In the genomic region with DNA sequence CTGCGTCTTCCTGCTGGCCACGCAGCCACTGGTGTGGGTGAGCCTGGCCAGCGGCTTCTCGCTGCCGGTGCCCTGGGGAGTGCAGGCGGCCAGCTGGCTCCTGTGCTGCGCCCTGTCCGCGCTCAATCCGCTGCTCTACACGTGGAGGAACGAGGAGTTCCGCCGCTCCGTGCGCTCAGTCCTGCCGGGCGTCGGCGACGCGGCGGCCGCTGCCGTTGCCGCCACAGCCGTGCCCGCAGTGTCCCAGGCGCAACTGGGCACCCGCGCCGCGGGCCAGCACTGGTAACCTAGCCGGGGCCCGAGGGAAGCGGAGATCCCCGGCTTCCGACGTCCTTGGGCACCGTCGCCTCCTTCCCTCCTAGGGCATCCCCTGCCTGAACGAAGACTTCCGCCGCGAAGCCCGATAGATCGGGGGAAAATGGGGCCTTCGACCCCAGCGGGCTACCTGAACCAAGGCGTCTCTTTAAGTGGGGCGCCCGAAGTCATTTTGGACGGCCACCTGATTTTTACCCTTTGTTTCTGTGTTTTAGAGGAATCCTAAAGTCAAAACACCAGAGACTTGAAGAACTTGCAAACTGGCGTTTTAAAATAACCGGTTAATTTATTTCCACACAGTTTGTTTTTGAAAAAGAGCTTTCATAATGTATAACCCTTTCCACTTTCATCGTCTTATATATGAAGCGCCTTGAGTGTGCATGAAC, we compare ENCODE assay signal across 8 cellular contexts. TPM values are rescaled to one million over a fixed set of nuclear protein-coding genes. Genes with fewer than 3 reads are reported as not detected.
DNase-seq lines count a peak whose midpoint lies in the region; ATAC-seq lines count a peak whose summit lies in the region.

No MANE protein-coding gene starts in this region.

- peak overlapping the region in 2 of 3 donors; percentile 18 to 33 for H3K9ac ChIP-seq in skeletal muscle tissue (ENCODE audit: low read depth in 1 of 3, low read length in 3 of 3)

- H3K27ac Mint-ChIP-seq in activated naive CD4-positive, alpha-beta T cell treated with anti-CD3 and anti-CD28 coated beads, Interleukin-2, amount 10 ng/mL, durations not matched to agents 7 days and 5 days, result no peak overlapping the region

- peaks cover 8% of the 10 kb centered on the region for H3K4me1 ChIP-seq in right cardiac atrium (ENCODE audit: control insufficient read depth, insufficient read depth, low read length)
- H3K4me1 ChIP-seq in skeletal muscle tissue (ENCODE audit: control insufficient read depth in 3 of 3, insufficient read depth in 3 of 3, low read length in 3 of 3), result peaks cover 13 to 18% (median 17%) of the 10 kb centered on the region in 3 donors

- peak overlapping the region; percentile 52 for H3K4me3 Mint-ChIP-seq in activated naive CD4-positive, alpha-beta T cell treated with anti-CD3 and anti-CD28 coated beads, Interleukin-2, amount 10 ng/mL, durations not matched to agents 7 days and 5 days

- ATAC-seq in right cardiac atrium (peak; percentile 69 to 75), GM21367 (IDR thresholded peaks at IDR 0.05; ENCODE audit: unreplicated experiment) (no peak), GM21717 (IDR thresholded peaks at IDR 0.05; ENCODE audit: unreplicated experiment) (no peak)

- no peaks in the 10 kb centered on the region for H3K9me3 ChIP-seq in right cardiac atrium (ENCODE audit: control insufficient read depth, low read length)
- H3K9me3 ChIP-seq in skeletal muscle tissue (ENCODE audit: control insufficient read depth in 3 of 3, low read length in 3 of 3), result no peaks in the 10 kb centered on the region

- H3K36me3 ChIP-seq in skeletal muscle tissue (ENCODE audit: control insufficient read depth in 3 of 3, insufficient read depth in 3 of 3, low read length in 3 of 3), result no peaks in the 10 kb centered on the region

- peaks cover 72% of the 10 kb centered on the region for H3K27me3 Mint-ChIP-seq in activated naive CD4-positive, alpha-beta T cell treated with anti-CD3 and anti-CD28 coated beads, Interleukin-2, amount 10 ng/mL, durations not matched to agents 7 days and 5 days

- CTCF ChIA-PET in activated naive CD4-positive, alpha-beta T cell treated with anti-CD3 and anti-CD28 coated beads, Interleukin-2, amount 10 ng/mL, durations not matched to agents 7 days and 5 days (lab: Charles Lee), result no interaction called here

- no peaks in the 10 kb centered on the region for H3K9me3 Mint-ChIP-seq in activated naive CD4-positive, alpha-beta T cell treated with anti-CD3 and anti-CD28 coated beads, Interleukin-2, amount 10 ng/mL, durations not matched to agents 7 days and 5 days

- WGBS in right cardiac atrium, result 13% methylated on average over 57 of the region's 57 CpGs

- intact Hi-C loops in right cardiac atrium (cut with DNase I), result loop anchor here in 1 of 4 donors (10.0 kb wide), 1 partner anchor 325 kb away; no protein-coding TSS in a partner anchor

- peak; percentile 37 for DNase-seq in stimulated activated CD4-positive, alpha-beta T cell treated with anti-CD3 and anti-CD28 coated beads, Interleukin-15, amount 100 ng/mL, for 24 hours
- DNase-seq in stimulated activated CD4-positive, alpha-beta T cell treated with anti-CD3 and anti-CD28 coated beads, Interleukin-1b, Interleukin-23, amount 100 ng/mL, for 48 hours, result no peak
- DNase-seq in activated naive CD4-positive, alpha-beta T cell treated with anti-CD3 and anti-CD28 coated beads, Interleukin-2, amount 10 ng/mL, durations not matched to agents 7 days and 5 days, result peak; percentile 25
- DNase-seq in right cardiac atrium (peak; percentile 43 to 80 (median 76)), superior temporal gyrus (ENCODE audit: extremely low spot score) (no peak)

- H3K4me1 Mint-ChIP-seq in activated naive CD4-positive, alpha-beta T cell treated with anti-CD3 and anti-CD28 coated beads, Interleukin-2, amount 10 ng/mL, durations not matched to agents 7 days and 5 days, result peaks cover 14% of the 10 kb centered on the region

- H3K27ac ChIP-seq in right cardiac atrium (ENCODE audit: low read length) (no peak overlapping the region), skeletal muscle tissue (ENCODE audit: low read depth, low read length) (no peak overlapping the region)

- H3K27me3 ChIP-seq in right cardiac atrium (ENCODE audit: control insufficient read depth, insufficient read depth) (no peaks in the 10 kb centered on the region), skeletal muscle tissue (ENCODE audit: control insufficient read depth in 3 of 3, insufficient read depth in 3 of 3, low read length in 3 of 3) (peaks cover 2 to 39% (median 33%) of the 10 kb centered on the region in 3 donors)

- H3K4me3 ChIP-seq in right cardiac atrium (ENCODE audit: low read length), result peak overlapping the region; percentile 55
- H3K4me3 ChIP-seq in skeletal muscle tissue (ENCODE audit: low read length in 3 of 3), result peak overlapping the region; percentile 11 to 64 (median 57)

- no peaks in the 10 kb centered on the region for H3K36me3 Mint-ChIP-seq in activated naive CD4-positive, alpha-beta T cell treated with anti-CD3 and anti-CD28 coated beads, Interleukin-2, amount 10 ng/mL, durations not matched to agents 7 days and 5 days

RNA-seq across cellular contexts. Expression of gene GPR88, which starts 2.0 kb away (rescaled TPM):
- total RNA-seq in right cardiac atrium, result under 1 TPM; 0.11 to 0.26 (median 0.13) TPM
- 0.38 TPM for polyA plus RNA-seq in right cardiac atrium
- under 0.01 TPM for total RNA-seq in skeletal muscle tissue

Comparison
In these comparisons a context has a peak if more than half of its experiments do, and no peak if none do; other contexts are left out.
1. DNase-seq: peak in stimulated activated CD4-positive, alpha-beta T cell treated with anti-CD3 and anti-CD28 coated beads, Interleukin-15, amount 100 ng/mL, for 24 hours (single experiment), activated naive CD4-positive, alpha-beta T cell treated with anti-CD3 and anti-CD28 coated beads, Interleukin-2, amount 10 ng/mL, durations not matched to agents 7 days and 5 days (single experiment) and right cardiac atrium (3 of 3); none in stimulated activated CD4-positive, alpha-beta T cell treated with anti-CD3 and anti-CD28 coated beads, Interleukin-1b, Interleukin-23, amount 100 ng/mL, for 48 hours (single experiment) and superior temporal gyrus (single experiment).
2. ATAC-seq: peak in right cardiac atrium (2 of 2); none in GM21367 (single experiment) and GM21717 (single experiment).